In genomic region chr19:2678043-2678671, GRCh38 we compare ENCODE assay signal across 9 cellular contexts. TPM values are rescaled to one million over a fixed set of nuclear protein-coding genes. Genes with fewer than 3 reads are reported as not detected.
A peak's percentile ranks its signal among the peaks of the same experiment; 100 is the strongest.
DNase-seq lines count a peak whose midpoint lies in the region; ATAC-seq and TF ChIP-seq lines count a peak whose summit lies in the region.
"Had no signal": no experiment of that assay in that cellular context is flagged by ENCODE, and none has a peak within 500 bp of the region (broad histone marks: within the 10 kb centered on the region; RNA-seq: fewer than 3 reads in every experiment).

No MANE protein-coding gene starts in this region.

- TF ChIP-seq CTCF in thyroid gland (IDR thresholded peaks at IDR 0.05) (no peak), osteocyte (IDR thresholded peaks at IDR 0.05) (no peak)

- H3K9me3 Mint-ChIP-seq in stimulated activated naive CD8-positive, alpha-beta T cell treated with anti-CD3 and anti-CD28 coated beads, Interleukin-15, Interleukin-2, amounts not matched to agents 100 ng/mL and 50 ng/mL, for 24 hours = no peaks in the 10 kb centered on the region
- H3K9me3 Mint-ChIP-seq in stimulated activated naive CD8-positive, alpha-beta T cell treated with anti-CD3 and anti-CD28 coated beads, Interleukin-15, amount 100 ng/mL, for 72 hours = peaks cover 0 to 14% of the 10 kb centered on the region in 2 donors
- no peaks in the 10 kb centered on the region for H3K9me3 Mint-ChIP-seq in osteocyte (ENCODE audit: unreplicated experiment)

- H3K27ac ChIP-seq in caudate nucleus (ENCODE audit: low read depth, low read length) (peak overlapping the region; percentile 71), thyroid gland (no peak overlapping the region)

- H3K4me1 ChIP-seq in thyroid gland = no peaks in the 10 kb centered on the region

- no peaks in the 10 kb centered on the region for H3K27me3 Mint-ChIP-seq in stimulated activated naive CD8-positive, alpha-beta T cell treated with anti-CD3 and anti-CD28 coated beads, Interleukin-15, Interleukin-2, amounts not matched to agents 100 ng/mL and 50 ng/mL, for 24 hours
- H3K27me3 Mint-ChIP-seq in stimulated activated naive CD8-positive, alpha-beta T cell treated with anti-CD3 and anti-CD28 coated beads, Interleukin-15, amount 100 ng/mL, for 72 hours = no peaks in the 10 kb centered on the region
- peaks cover 22% of the 10 kb centered on the region for H3K27me3 Mint-ChIP-seq in osteocyte (ENCODE audit: unreplicated experiment)

- WGBS in thyroid gland, 2 donors = 84 to 85% methylated on average over 8 of the region's 8 CpGs

- no peaks in the 10 kb centered on the region for H3K27me3 ChIP-seq in thyroid gland

- no peaks in the 10 kb centered on the region for H3K9me3 ChIP-seq in thyroid gland

- no peak overlapping the region for H3K4me3 ChIP-seq in thyroid gland (replicated peaks in 1 of 3)

- peaks cover 5% of the 10 kb centered on the region for H3K4me1 Mint-ChIP-seq in stimulated activated naive CD8-positive, alpha-beta T cell treated with anti-CD3 and anti-CD28 coated beads, Interleukin-15, Interleukin-2, amounts not matched to agents 100 ng/mL and 50 ng/mL, for 24 hours (ENCODE audit: low read depth)
- H3K4me1 Mint-ChIP-seq in stimulated activated naive CD8-positive, alpha-beta T cell treated with anti-CD3 and anti-CD28 coated beads, Interleukin-15, amount 100 ng/mL, for 72 hours = no peaks in the 10 kb centered on the region
- no peaks in the 10 kb centered on the region for H3K4me1 Mint-ChIP-seq in osteocyte (ENCODE audit: unreplicated experiment)

- TF ChIP-seq POLR2A in thyroid gland (IDR thresholded peaks at IDR 0.05) = no peak

- peak overlapping the region; percentile 6 for H3K4me3 Mint-ChIP-seq in stimulated activated naive CD8-positive, alpha-beta T cell treated with anti-CD3 and anti-CD28 coated beads, Interleukin-15, Interleukin-2, amounts not matched to agents 100 ng/mL and 50 ng/mL, for 24 hours
- H3K4me3 Mint-ChIP-seq in stimulated activated naive CD8-positive, alpha-beta T cell treated with anti-CD3 and anti-CD28 coated beads, Interleukin-15, amount 100 ng/mL, for 72 hours = no peak overlapping the region
- no peak overlapping the region for H3K4me3 Mint-ChIP-seq in osteocyte (ENCODE audit: unreplicated experiment)

- DNase-seq in stimulated activated naive CD8-positive, alpha-beta T cell treated with anti-CD3 and anti-CD28 coated beads, Interleukin-15, amount 100 ng/mL, for 72 hours = no peak
- DNase-seq in caudate nucleus (lab: John Stamatoyannopoulos, UW) (peak in 2 of 61 donors; percentile 26 to 58), DMS153 treated with DMSO at 0.1 percent for 48 hours (lab: John Stamatoyannopoulos, UW; ENCODE audit: unreplicated experiment) (no peak), thyroid gland (no peak), osteocyte (ENCODE audit: extremely low spot score, unreplicated experiment) (no peak)
- DNase-seq: stimulated activated CD4-positive, alpha-beta T cell treated with anti-CD3 and anti-CD28 coated beads, Interleukin-4, amount 100 ng/mL, for 24 hours had no signal

- H3K27ac Mint-ChIP-seq in stimulated activated naive CD8-positive, alpha-beta T cell treated with anti-CD3 and anti-CD28 coated beads, Interleukin-15, Interleukin-2, amounts not matched to agents 100 ng/mL and 50 ng/mL, for 24 hours = peak overlapping the region; percentile 80
- no peak overlapping the region for H3K27ac Mint-ChIP-seq in stimulated activated naive CD8-positive, alpha-beta T cell treated with anti-CD3 and anti-CD28 coated beads, Interleukin-15, amount 100 ng/mL, for 72 hours
- H3K27ac Mint-ChIP-seq in osteocyte (ENCODE audit: unreplicated experiment) = no peak overlapping the region

- peaks cover 4% of the 10 kb centered on the region for H3K36me3 Mint-ChIP-seq in stimulated activated naive CD8-positive, alpha-beta T cell treated with anti-CD3 and anti-CD28 coated beads, Interleukin-15, Interleukin-2, amounts not matched to agents 100 ng/mL and 50 ng/mL, for 24 hours (ENCODE audit: low read depth)
- no peaks in the 10 kb centered on the region for H3K36me3 Mint-ChIP-seq in osteocyte (ENCODE audit: unreplicated experiment)

- ATAC-seq in stimulated activated naive CD8-positive, alpha-beta T cell treated with anti-CD3 and anti-CD28 coated beads, Interleukin-15, amount 100 ng/mL, for 72 hours = no peak
- peak; percentile 56 for ATAC-seq in HG03135 (IDR thresholded peaks at IDR 0.05; ENCODE audit: unreplicated experiment)
- ATAC-seq in GM21423 (IDR thresholded peaks at IDR 0.05; ENCODE audit: unreplicated experiment) = no peak

- intact Hi-C loops in thyroid gland (cut with DNase I) = no loop called here

- H3K36me3 ChIP-seq in thyroid gland = no peaks in the 10 kb centered on the region

RNA-seq across cellular contexts. Expression of gene GNG7, which starts 24.3 kb away (rescaled TPM):
- total RNA-seq in thyroid gland (1 to 10 TPM; 3.8 to 6.9 (median 5.6) TPM), osteocyte (5.1 TPM in 2 replicates)

RNA-seq across cellular contexts. Expression of gene DIRAS1, which starts 43.0 kb away (rescaled TPM):
- total RNA-seq in thyroid gland (under 1 TPM; 0.27 to 0.67 (median 0.40) TPM), osteocyte (5.8 and 6.9 TPM in 2 replicates)
